ENCODE assay signal across 9 cellular contexts in the genomic region with DNA sequence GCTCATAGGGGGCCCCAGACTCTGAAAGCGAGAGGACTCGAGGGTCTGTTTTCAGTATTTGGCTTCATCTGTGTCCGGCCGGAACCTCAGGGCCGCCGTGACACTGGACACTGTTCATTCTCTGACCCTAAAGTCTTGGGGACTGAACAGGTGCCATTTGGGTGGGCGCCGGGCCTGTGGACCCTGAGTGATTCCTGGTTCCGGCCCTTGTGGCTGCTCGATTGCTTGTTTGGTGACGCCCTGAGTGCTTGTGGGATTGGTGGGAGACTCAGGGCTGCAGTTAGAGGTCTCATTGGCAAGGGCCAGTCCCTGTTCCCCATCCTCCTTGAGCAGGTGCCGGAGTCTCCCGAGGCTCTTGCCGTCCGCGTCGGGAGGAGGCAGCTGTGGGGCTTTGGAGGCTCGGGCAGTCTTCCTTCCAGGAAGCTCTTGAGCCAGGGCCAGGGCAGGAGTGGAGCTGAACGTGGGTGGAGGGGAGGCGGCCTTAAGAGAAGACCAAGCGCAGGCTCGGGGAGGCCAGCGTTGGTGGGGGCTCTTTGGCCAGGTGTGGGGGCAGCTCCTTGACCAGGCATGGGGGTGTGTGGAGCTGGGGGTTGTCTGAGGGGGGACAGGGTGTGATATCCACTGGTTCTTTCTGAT. TPM values are rescaled to one million over a fixed set of nuclear protein-coding genes. Genes with fewer than 3 reads are reported as not detected.
DNase-seq lines count a peak whose midpoint lies in the region; ATAC-seq, FAIRE-seq and TF ChIP-seq lines count a peak whose summit lies in the region.
"Had no signal": no experiment of that assay in that cellular context is flagged by ENCODE, and none has a peak within 500 bp of the region (broad histone marks: within the 10 kb centered on the region; RNA-seq: fewer than 3 reads in every experiment).

No MANE protein-coding gene starts in this region.

- POLR2A ChIA-PET in K562 (lab: Yijun Ruan, JAX): interaction anchor here (1.4 to 2.1 kb wide), 2 partner anchors 8 to 9 kb away, joined by 3 to 8 read pairs; no protein-coding TSS in a partner anchor

- intact Hi-C loops in K562 (cut with micrococcal nuclease): no loop called here
- intact Hi-C loops in kidney (cut with DNase I): no loop called here

- H2AFZ ChIP-seq in K562 (ENCODE audit: low read depth, low read length): no peak overlapping the region

- peak overlapping the region in 1 of 2 experiments; percentile 94; a peak in 3 of 4 replicates for H3K9ac ChIP-seq in K562 (ENCODE audit: insufficient read depth in 1 of 2, low read depth in 2 of 2, low read length in 2 of 2)
- peak overlapping the region in 1 of 2 donors; percentile 55 for H3K9ac ChIP-seq in kidney (ENCODE audit: low read length in 2 of 2)
- peak overlapping the region; percentile 36 to 54 for H3K9ac ChIP-seq in stomach smooth muscle (ENCODE audit: low read length in 2 of 2)

- peaks cover 22 to 80% of the 10 kb centered on the region in 2 experiments for H3K4me1 ChIP-seq in K562 (replicated peaks in 1 of 2; ENCODE audit: control insufficient read depth in 2 of 2, insufficient read depth in 2 of 2, low read length in 2 of 2)
- peaks cover 25 to 44% of the 10 kb centered on the region in 2 donors for H3K4me1 ChIP-seq in kidney (ENCODE audit: control insufficient read depth in 1 of 2, insufficient read depth in 1 of 2, low read depth in 1 of 2, low read length in 2 of 2)
- peaks cover 58% of the 10 kb centered on the region for H3K4me1 ChIP-seq in stomach smooth muscle (ENCODE audit: control insufficient read depth, insufficient read depth, low read length)

- H4K20me1 ChIP-seq in K562 (replicated peaks; ENCODE audit: control insufficient read depth, insufficient read depth, low read length): peaks cover 66% of the 10 kb centered on the region

- ATAC-seq in K562 (no peak), HG02981 (IDR thresholded peaks at IDR 0.05; ENCODE audit: unreplicated experiment) (no peak), HG03565 (IDR thresholded peaks at IDR 0.05; ENCODE audit: unreplicated experiment) (no peak)

- H3K27me3 ChIP-seq in K562 (ENCODE audit: control insufficient read depth in 2 of 2, insufficient read depth in 2 of 2, low read length in 2 of 2): no peaks in the 10 kb centered on the region
- H3K27me3 ChIP-seq in stomach smooth muscle (ENCODE audit: control insufficient read depth in 1 of 2, insufficient read depth in 2 of 2, low read length in 2 of 2): no peaks in the 10 kb centered on the region

- DNase-seq in NCI-H2196 (lab: John Stamatoyannopoulos, UW; ENCODE audit: unreplicated experiment) (peak; percentile 50), NCI-H2196 treated with DMSO at 0.1 percent for 48 hours (lab: John Stamatoyannopoulos, UW; ENCODE audit: unreplicated experiment) (no peak), K562 (ENCODE audit: extremely low read depth in 1 of 4, low spot score in 3 of 4) (peak in 2 of 4 experiments; percentile 14 to 17), kidney (peak; percentile 82), NCI-H774 (lab: John Stamatoyannopoulos, UW) (no peak)

- CTCF ChIA-PET in K562 (lab: Yijun Ruan, JAX; ENCODE audit: low intra/inter-chr PET ratio): no interaction called here

- 91% methylated on average over 23 of the region's 23 CpGs for WGBS in K562 (ENCODE audit: insufficient coverage, low coverage, missing lambda C conversion rate)

- no TSS peak for BruUV-seq in K562 (replicated peaks; lab: Mats Ljungman, UMichigan)

- in situ Hi-C loops in K562 (cut with MboI): no loop called here

- TF ChIP-seq CTCF in K562 (IDR thresholded peaks at IDR 0.05 in 2 of 3, conservative IDR thresholded peaks at IDR 0.05 in 1 of 3; ENCODE audit: insufficient read depth in 2 of 3, low read depth in 1 of 3, low read length in 3 of 3): no peak
- no peak for TF ChIP-seq CTCF in kidney (IDR thresholded peaks at IDR 0.05; ENCODE audit: borderline replicate concordance, extremely low read depth, insufficient read depth)

- H3K79me2 ChIP-seq in K562 (ENCODE audit: control insufficient read depth, insufficient read depth, low read length): peaks cover 96% of the 10 kb centered on the region

- TF ChIP-seq EP300 in K562 (IDR thresholded peaks at IDR 0.05; ENCODE audit: low read length): no peak

- peaks cover 16% of the 10 kb centered on the region for H3K9me1 ChIP-seq in K562 (ENCODE audit: control insufficient read depth, insufficient read depth, low read length)

- TF ChIP-seq POLR2A in K562 (conservative IDR thresholded peaks at IDR 0.05): 0 out of 2 replicates have a peak, but pooled peaks have one; percentile 17

- H3K4me2 ChIP-seq in K562 (ENCODE audit: insufficient read depth, low read length): no peak overlapping the region

- no peak for TF ChIP-seq RAD21 in K562 (CRISPR knock-in tag; conservative IDR thresholded peaks at IDR 0.05 in 1 of 2, IDR thresholded peaks at IDR 0.05 in 1 of 2)

- H3K4me3 ChIP-seq in K562 (peak overlapping the region; percentile 99; the same call in 1 of the 2 replicates), kidney (ENCODE audit: low read length in 2 of 2) (peak overlapping the region in 1 of 2 donors; percentile 46), stomach smooth muscle (ENCODE audit: low read length in 2 of 2) (peak overlapping the region; percentile 25 to 64)

- H3K36me3 ChIP-seq in K562 (ENCODE audit: control insufficient read depth, insufficient read depth, low read length) (peaks cover 89% of the 10 kb centered on the region), kidney (ENCODE audit: control insufficient read depth in 1 of 2, insufficient read depth in 2 of 2, low read length in 2 of 2) (peaks cover 16 to 29% of the 10 kb centered on the region in 2 donors), stomach smooth muscle (ENCODE audit: control insufficient read depth in 2 of 2, insufficient read depth in 2 of 2, low read length in 2 of 2) (peaks cover 25 to 27% of the 10 kb centered on the region in 2 donors)

- no peaks in the 10 kb centered on the region; the same call in 1 of the 2 replicates for H3K9me3 ChIP-seq in K562 (replicated peaks; ENCODE audit: control insufficient read depth, insufficient read depth, low read depth, low read length)
- H3K9me3 ChIP-seq in kidney (ENCODE audit: control insufficient read depth in 1 of 2, low read length in 2 of 2): no peaks in the 10 kb centered on the region
- H3K9me3 ChIP-seq in stomach smooth muscle (ENCODE audit: control insufficient read depth in 2 of 2, low read length in 2 of 2): no peaks in the 10 kb centered on the region

- H3K27ac ChIP-seq in K562 (ENCODE audit: extremely low read depth, low read depth, low read length): peak overlapping the region; percentile 98; the same call in 1 of the 3 replicates
- H3K27ac ChIP-seq in kidney (ENCODE audit: low read depth in 2 of 2, low read length in 2 of 2): no peak overlapping the region
- peak overlapping the region; percentile 81 for H3K27ac ChIP-seq in stomach smooth muscle (ENCODE audit: low read length)

- FAIRE-seq in K562 (lab: Jason Lieb, UNC) (no peak), kidney (lab: Jason Lieb, UNC) (no peak)
- FAIRE-seq: A204.1 had no signal

RNA-seq across cellular contexts. Expression of a gene that starts 4.7 kb away (rescaled TPM):
- 327 and 692 TPM in 2 replicates for total RNA-seq in K562 (2011; cell fraction: chromatin; rRNA removed; ENCODE audit: low replicate concordance)
- total RNA-seq in K562 (2011; cell fraction: nucleolus; rRNA removed): 382 and 389 TPM in 2 replicates
- 336 and 353 TPM in 2 replicates for total RNA-seq in K562 (2011; cell fraction: nucleoplasm; rRNA removed)
- total RNA-seq in K562 (2014; rRNA removed): 237 and 443 TPM in 2 replicates
- 234 TPM in 2 replicates for total RNA-seq in K562 (2014; rRNA removed; fragmentation: Illumina TruSeq; extraction: Trizol)
- 183 and 187 TPM in 2 replicates for total RNA-seq in K562 (2015; rRNA removed; fragmentation: Illumina TruSeq; extraction: Trizol)
- 751 and 759 TPM in 2 replicates for total RNA-seq in K562 (2021)
- 131 and 357 TPM in 2 replicates for polyA plus RNA-seq in K562 (2011; rRNA removed)
- polyA plus RNA-seq in K562 (2011; cell fraction: cytosol; rRNA removed): 138 and 245 TPM in 2 replicates
- polyA plus RNA-seq in K562 (2011; cell fraction: nucleus; rRNA removed): 683 and 1,149 TPM in 2 replicates
- 757 and 849 TPM in 2 replicates for polyA plus RNA-seq in K562 (2012)
- polyA plus RNA-seq in K562 (2014; fragmentation: Illumina TruSeq; extraction: Trizol): 413 and 465 TPM in 2 replicates
- polyA plus RNA-seq in K562 (2014; fragmentation: Nextera tagmentation; extraction: Ambion mirVana): 10 to 100 TPM; 14.0 to 18.1 TPM
- polyA plus RNA-seq in K562 (2014; rRNA removed): 291 and 296 TPM in 2 replicates
- 127 and 175 TPM in 2 replicates for polyA minus RNA-seq in K562 (2011; rRNA and poly(A)+ RNA removed)
- 353 and 383 TPM in 2 replicates for polyA minus RNA-seq in K562 (2011; cell fraction: cytosol; rRNA and poly(A)+ RNA removed)
- polyA minus RNA-seq in K562 (2011; cell fraction: nucleus; rRNA and poly(A)+ RNA removed): 242 and 246 TPM in 2 replicates
- 339 TPM for total RNA-seq in kidney
- polyA plus RNA-seq in kidney (ENCODE audit: insufficient read depth, low read depth, low replicate concordance): 102 TPM

RNA-seq across cellular contexts. Expression of a gene that starts 19.8 kb away (rescaled TPM):
- 6.7 and 37.1 TPM in 2 replicates for total RNA-seq in K562 (2011; cell fraction: chromatin; rRNA removed; ENCODE audit: low replicate concordance)
- 62.2 and 83.4 TPM in 2 replicates for total RNA-seq in K562 (2011; cell fraction: nucleolus; rRNA removed)
- 28.0 and 30.4 TPM in 2 replicates for total RNA-seq in K562 (2011; cell fraction: nucleoplasm; rRNA removed)
- 28.6 and 30.5 TPM in 2 replicates for total RNA-seq in K562 (2014; rRNA removed)
- 1.8 and 2.3 TPM in 2 replicates for total RNA-seq in K562 (2014; rRNA removed; fragmentation: Illumina TruSeq; extraction: Trizol)
- 8.6 and 10.1 TPM in 2 replicates for total RNA-seq in K562 (2015; rRNA removed; fragmentation: Illumina TruSeq; extraction: Trizol)
- 40.4 and 48.2 TPM in 2 replicates for total RNA-seq in K562 (2021)
- polyA plus RNA-seq in K562 (2011; rRNA removed): 12.8 and 19.0 TPM in 2 replicates
- polyA plus RNA-seq in K562 (2011; cell fraction: cytosol; rRNA removed): 25.3 and 82.8 TPM in 2 replicates
- polyA plus RNA-seq in K562 (2011; cell fraction: nucleus; rRNA removed): 24.4 and 43.1 TPM in 2 replicates
- polyA plus RNA-seq in K562 (2012): 23.2 and 35.5 TPM in 2 replicates
- polyA plus RNA-seq in K562 (2014; fragmentation: Illumina TruSeq; extraction: Trizol): 2.2 and 7.8 TPM in 2 replicates
- polyA plus RNA-seq in K562 (2014; fragmentation: Nextera tagmentation; extraction: Ambion mirVana): under 1 TPM; 0.01 to 0.08 TPM
- polyA plus RNA-seq in K562 (2014; rRNA removed): 19.4 and 21.8 TPM in 2 replicates
- 9.9 and 23.4 TPM in 2 replicates for polyA minus RNA-seq in K562 (2011; rRNA and poly(A)+ RNA removed)
- polyA minus RNA-seq in K562 (2011; cell fraction: cytosol; rRNA and poly(A)+ RNA removed): 46.2 and 51.7 TPM in 2 replicates
- 7.9 and 8.1 TPM in 2 replicates for polyA minus RNA-seq in K562 (2011; cell fraction: nucleus; rRNA and poly(A)+ RNA removed)
- not detected for total RNA-seq in kidney
- polyA plus RNA-seq in kidney (ENCODE audit: insufficient read depth, low read depth, low replicate concordance): not detected

RNA-seq across cellular contexts. Expression of a gene that starts 25.7 kb away (rescaled TPM):
- 3.4 and 6.7 TPM in 2 replicates for total RNA-seq in K562 (2011; cell fraction: chromatin; rRNA removed; ENCODE audit: low replicate concordance)
- 4.3 and 4.6 TPM in 2 replicates for total RNA-seq in K562 (2011; cell fraction: nucleolus; rRNA removed)
- 3.1 and 6.0 TPM in 2 replicates for total RNA-seq in K562 (2011; cell fraction: nucleoplasm; rRNA removed)
- total RNA-seq in K562 (2014; rRNA removed) (0.33 and 0.73 TPM in 2 replicates), K562 (2014; rRNA removed; fragmentation: Illumina TruSeq; extraction: Trizol) (not detected in 2 replicates), K562 (2015; rRNA removed; fragmentation: Illumina TruSeq; extraction: Trizol) (0.19 and 0.29 TPM in 2 replicates), K562 (2021) (1.4 and 1.7 TPM in 2 replicates), kidney (0.50 TPM)
- polyA plus RNA-seq in K562 (2011; rRNA removed) (0.39 and 0.87 TPM in 2 replicates), K562 (2014; fragmentation: Illumina TruSeq; extraction: Trizol) (0.45 and 0.51 TPM in 2 replicates), K562 (2014; fragmentation: Nextera tagmentation; extraction: Ambion mirVana) (not detected), K562 (2014; rRNA removed) (1.9 and 3.3 TPM in 2 replicates), kidney (ENCODE audit: insufficient read depth, low read depth, low replicate concordance) (not detected)
- polyA plus RNA-seq in K562 (2011; cell fraction: cytosol; rRNA removed): 0.60 and 0.94 TPM in 2 replicates
- polyA plus RNA-seq in K562 (2011; cell fraction: nucleus; rRNA removed): 6.4 and 9.5 TPM in 2 replicates
- 1.5 and 9.7 TPM in 2 replicates for polyA plus RNA-seq in K562 (2012)
- polyA minus RNA-seq in K562 (2011; rRNA and poly(A)+ RNA removed): not detected in 2 replicates
- polyA minus RNA-seq in K562 (2011; cell fraction: cytosol; rRNA and poly(A)+ RNA removed): 1.1 TPM in 1 of 2 replicates, not detected in the other
- polyA minus RNA-seq in K562 (2011; cell fraction: nucleus; rRNA and poly(A)+ RNA removed): 0.78 and 0.81 TPM in 2 replicates

RNA-seq across cellular contexts. Expression of a gene that starts 38.8 kb away (rescaled TPM):
- total RNA-seq in K562 (2011; cell fraction: chromatin; rRNA removed; ENCODE audit: low replicate concordance): not detected in 2 replicates
- total RNA-seq in K562 (2011; cell fraction: nucleolus; rRNA removed): 0.50 TPM in 1 of 2 replicates, not detected in the other
- total RNA-seq in K562 (2011; cell fraction: nucleoplasm; rRNA removed): 0.37 TPM in 1 of 2 replicates, not detected in the other
- total RNA-seq in K562 (2014; rRNA removed) (0.14 and 0.69 TPM in 2 replicates), K562 (2014; rRNA removed; fragmentation: Illumina TruSeq; extraction: Trizol) (0.19 TPM in 1 of 2 replicates, not detected in the other), K562 (2015; rRNA removed; fragmentation: Illumina TruSeq; extraction: Trizol) (0.36 and 0.41 TPM in 2 replicates), K562 (2021) (0.60 and 0.86 TPM in 2 replicates), kidney (not detected)
- polyA plus RNA-seq in K562 (2011; rRNA removed) (0.60 and 1.4 TPM in 2 replicates), K562 (2014; fragmentation: Illumina TruSeq; extraction: Trizol) (0.25 and 0.43 TPM in 2 replicates), K562 (2014; fragmentation: Nextera tagmentation; extraction: Ambion mirVana) (not detected), K562 (2014; rRNA removed) (0.50 TPM in 1 of 2 replicates, not detected in the other), kidney (ENCODE audit: insufficient read depth, low read depth, low replicate concordance) (not detected)
- polyA plus RNA-seq in K562 (2011; cell fraction: cytosol; rRNA removed): 3.3 and 5.8 TPM in 2 replicates
- polyA plus RNA-seq in K562 (2011; cell fraction: nucleus; rRNA removed): 1.3 and 1.6 TPM in 2 replicates
- 0.55 and 1.3 TPM in 2 replicates for polyA plus RNA-seq in K562 (2012)
- polyA minus RNA-seq in K562 (2011; rRNA and poly(A)+ RNA removed): not detected in 2 replicates
- polyA minus RNA-seq in K562 (2011; cell fraction: cytosol; rRNA and poly(A)+ RNA removed): 1.4 TPM in 1 of 2 replicates, not detected in the other
- not detected in 2 replicates for polyA minus RNA-seq in K562 (2011; cell fraction: nucleus; rRNA and poly(A)+ RNA removed)

RNA-seq across cellular contexts. Expression of a gene that starts 50.1 kb away (rescaled TPM):
- not detected in 2 replicates for total RNA-seq in K562 (2011; cell fraction: chromatin; rRNA removed; ENCODE audit: low replicate concordance)
- not detected in 2 replicates for total RNA-seq in K562 (2011; cell fraction: nucleolus; rRNA removed)
- not detected in 2 replicates for total RNA-seq in K562 (2011; cell fraction: nucleoplasm; rRNA removed)
- 0.37 TPM in 1 of 2 replicates, not detected in the other for total RNA-seq in K562 (2014; rRNA removed)
- total RNA-seq in K562 (2014; rRNA removed; fragmentation: Illumina TruSeq; extraction: Trizol): not detected in 2 replicates
- total RNA-seq in K562 (2015; rRNA removed; fragmentation: Illumina TruSeq; extraction: Trizol): not detected in 2 replicates
- total RNA-seq in K562 (2021): not detected in 2 replicates
- polyA plus RNA-seq in K562 (2011; rRNA removed): not detected in 2 replicates
- polyA plus RNA-seq in K562 (2011; cell fraction: cytosol; rRNA removed): not detected in 2 replicates
- polyA plus RNA-seq in K562 (2011; cell fraction: nucleus; rRNA removed): not detected in 2 replicates
- not detected in 2 replicates for polyA plus RNA-seq in K562 (2012)
- not detected in 2 replicates for polyA plus RNA-seq in K562 (2014; fragmentation: Illumina TruSeq; extraction: Trizol)
- not detected for polyA plus RNA-seq in K562 (2014; fragmentation: Nextera tagmentation; extraction: Ambion mirVana)
- polyA plus RNA-seq in K562 (2014; rRNA removed): not detected in 2 replicates
- polyA minus RNA-seq in K562 (2011; rRNA and poly(A)+ RNA removed): not detected in 2 replicates
- polyA minus RNA-seq in K562 (2011; cell fraction: cytosol; rRNA and poly(A)+ RNA removed): not detected in 2 replicates
- polyA minus RNA-seq in K562 (2011; cell fraction: nucleus; rRNA and poly(A)+ RNA removed): not detected in 2 replicates
- 0.85 TPM for total RNA-seq in kidney
- polyA plus RNA-seq in kidney (ENCODE audit: insufficient read depth, low read depth, low replicate concordance): not detected

Comparison
In these comparisons a context has a peak if more than half of its experiments do, and no peak if none do; other contexts are left out.
1. DNase-seq: peak in NCI-H2196 (single experiment) and kidney (single experiment); none in NCI-H2196 treated with DMSO at 0.1 percent for 48 hours (single experiment) and NCI-H774 (single experiment).
2. H3K27ac ChIP-seq: peak in K562 (single experiment) and stomach smooth muscle (single experiment); none in kidney (0 of 2).